ENCODE assay signal across 8 cellular contexts in genomic region chr1:17437260-17438175, GRCh38. TPM values are rescaled to one million over a fixed set of nuclear protein-coding genes. Genes with fewer than 3 reads are reported as not detected.
A peak's percentile ranks its signal among the peaks of the same experiment; 100 is the strongest.
DNase-seq lines count a peak whose midpoint lies in the region; ATAC-seq and TF ChIP-seq lines count a peak whose summit lies in the region.

No MANE protein-coding gene starts in this region.

- peaks cover 61% of the 10 kb centered on the region for H3K79me2 ChIP-seq in ACC112 (ENCODE audit: control insufficient read depth, insufficient read depth, low read length, unreplicated experiment)

- no peak for TF ChIP-seq CTCF in gastrocnemius medialis (IDR thresholded peaks at IDR 0.05 in 4 of 5, conservative IDR thresholded peaks at IDR 0.05 in 1 of 5)

- H2AFZ ChIP-seq in ACC112 (ENCODE audit: low read length, unreplicated experiment): peak overlapping the region; percentile 77

- H3K9me3 Mint-ChIP-seq in T-cell: no peaks in the 10 kb centered on the region

- intact Hi-C loops in gastrocnemius medialis (cut with DNase I; ENCODE audit: low total_unique reads): loop anchor here (2.0 to 10.0 kb wide), 3 partner anchors 187 to 383 kb away; partner anchors contain the start of gene SDHB

- no peaks in the 10 kb centered on the region for H3K9me3 ChIP-seq in gastrocnemius medialis

- peaks cover 31% of the 10 kb centered on the region for H3K4me1 ChIP-seq in ACC112 (ENCODE audit: control insufficient read depth, insufficient read depth, low read length, unreplicated experiment)
- H3K4me1 ChIP-seq in gastrocnemius medialis: peaks cover 24 to 32% of the 10 kb centered on the region in 2 donors

- H3K36me3 ChIP-seq in ACC112 (ENCODE audit: insufficient read depth, low read length) (peaks cover 14% of the 10 kb centered on the region; the same call in 1 of the 2 replicates), gastrocnemius medialis (no peaks in the 10 kb centered on the region)

- no peaks in the 10 kb centered on the region for H3K27me3 ChIP-seq in ACC112 (ENCODE audit: insufficient read depth, low read length)
- no peaks in the 10 kb centered on the region for H3K27me3 ChIP-seq in gastrocnemius medialis

- DNase-seq in T-cell (peak in 28 of 34 experiments; percentile 15 to 62 (median 36)), anterior cingulate cortex (lab: John Stamatoyannopoulos, UW) (peak in 40 of 58 donors; percentile 10 to 74 (median 45)), hippocampal formation (lab: John Stamatoyannopoulos, UW) (peak; percentile 37 to 53), gastrocnemius medialis (no peak), NCI-H2107 (lab: John Stamatoyannopoulos, UW) (no peak)

- H3K4me3 ChIP-seq in ACC112 (ENCODE audit: low read depth, low read length): peak overlapping the region; percentile 96
- H3K4me3 ChIP-seq in gastrocnemius medialis: peak overlapping the region; percentile 77 to 99 (median 80)

- in situ Hi-C loops in gastrocnemius medialis (cut with MboI; ENCODE audit: low sequenced_read_pairs in 4 of 4): no loop called here

- peaks cover 49 to 60% (median 54%) of the 10 kb centered on the region in 3 donors for H3K4me1 Mint-ChIP-seq in T-cell

- ATAC-seq in GM18867 (IDR thresholded peaks at IDR 0.05; ENCODE audit: unreplicated experiment) (peak; percentile 30), HG03460 (IDR thresholded peaks at IDR 0.05; ENCODE audit: unreplicated experiment) (peak; percentile 27), T-cell (replicated peaks in 1 of 4) (peak; percentile 32 to 52 (median 47)), gastrocnemius medialis (peak; percentile 65 to 67)

- peaks cover 3% of the 10 kb centered on the region for H3K36me3 Mint-ChIP-seq in T-cell

- POLR2A ChIA-PET in T-cell (lab: Charles Lee): no interaction called here

- no peaks in the 10 kb centered on the region for H3K27me3 Mint-ChIP-seq in T-cell

- peak overlapping the region; percentile 71 to 76 (median 75) for H3K4me3 Mint-ChIP-seq in T-cell

- TF ChIP-seq POLR2A in gastrocnemius medialis (IDR thresholded peaks at IDR 0.05): peak; percentile 30 to 55

- H3K27ac Mint-ChIP-seq in T-cell: peak overlapping the region; percentile 80 to 89

- peak overlapping the region; percentile 87; the same call in 1 of the 2 replicates for H3K27ac ChIP-seq in ACC112 (ENCODE audit: low read depth, low read length)
- peak overlapping the region; percentile 79 to 89 (median 83) for H3K27ac ChIP-seq in gastrocnemius medialis

- CTCF ChIA-PET in T-cell (lab: Charles Lee): no interaction called here

RNA-seq across cellular contexts. Expression of gene RCC2, which starts 2.0 kb away (rescaled TPM):
- total RNA-seq in T-cell (10 to 100 TPM; 35.9 to 53.5 (median 50.4) TPM), gastrocnemius medialis (10 to 100 TPM in 1 of 4 donors, 1 to 10 TPM in 3; 5.7 to 11.5 (median 7.8) TPM)

Comparison
In these comparisons a context has a peak if more than half of its experiments do, and no peak if none do; other contexts are left out.
1. DNase-seq: peak in T-cell (28 of 34), anterior cingulate cortex (40 of 58) and hippocampal formation (2 of 2); none in gastrocnemius medialis (0 of 2) and NCI-H2107 (single experiment).
2. Peak in every context shown above with its lines, with median percentiles within 50 percentile points of each other: ATAC-seq.